ENCODE assay signal across 1 cellular context in genomic region chr1:160963521-160963920, GRCh38.
TF ChIP-seq lines count a peak whose summit lies in the region.

No MANE protein-coding gene starts in this region.

TF ChIP-seq in HEK293, 187 proteins besides CTCF, POLR2A, EP300 and RAD21 (continued from another document):
- TF ChIP-seq BCL6B (tag by site-specific recombination; IDR thresholded peaks at IDR 0.05) (no peak), GLIS1 (tag by site-specific recombination; IDR thresholded peaks at IDR 0.05) (peak; percentile 34; the same call in 1 of the 2 replicates), ZNF510 (tag by site-specific recombination; IDR thresholded peaks at IDR 0.05; ENCODE audit: insufficient replicate concordance) (no peak), ZBTB6 (tag by site-specific recombination; IDR thresholded peaks at IDR 0.05) (peak; percentile 69; the same call in 1 of the 2 replicates), ZBTB48 (tag by site-specific recombination; IDR thresholded peaks at IDR 0.05) (no peak), ZNF701 (tag by site-specific recombination; IDR thresholded peaks at IDR 0.05) (no peak), ZBTB11 (tag by site-specific recombination; conservative IDR thresholded peaks at IDR 0.05; ENCODE audit: low read depth) (no peak), OSR2 (tag by site-specific recombination; IDR thresholded peaks at IDR 0.05) (peak; percentile 89), ZSCAN30 (tag by site-specific recombination; IDR thresholded peaks at IDR 0.05) (0 out of 2 replicates have a peak, but pooled peaks have one; percentile 29), MYNN (tag by site-specific recombination; IDR thresholded peaks at IDR 0.05; ENCODE audit: borderline replicate concordance) (no peak), GLI2 (tag by site-specific recombination; IDR thresholded peaks at IDR 0.05; ENCODE audit: borderline replicate concordance, low read depth) (peak; percentile 54; the same call in 1 of the 2 replicates), ZNF214 (tag by site-specific recombination; IDR thresholded peaks at IDR 0.05; ENCODE audit: borderline replicate concordance) (no peak), TSHZ1 (tag by site-specific recombination; IDR thresholded peaks at IDR 0.05; ENCODE audit: borderline replicate concordance) (peak; percentile 51; the same call in 1 of the 2 replicates), PRDM6 (tag by site-specific recombination; IDR thresholded peaks at IDR 0.05) (peak; percentile 84), ZNF423 (tag by site-specific recombination; IDR thresholded peaks at IDR 0.05) (peak; percentile 81), HOXA7 (CRISPR knock-in tag; IDR thresholded peaks at IDR 0.05; ENCODE audit: borderline replicate concordance) (no peak), ZNF433 (tag by site-specific recombination; IDR thresholded peaks at IDR 0.05; ENCODE audit: low read depth) (no peak), PRDM4 (tag by site-specific recombination; IDR thresholded peaks at IDR 0.05) (peak; percentile 70), ZBTB8A (tag by site-specific recombination; IDR thresholded peaks at IDR 0.05) (peak; percentile 32; the same call in 1 of the 2 replicates), PRDM2 (tag by site-specific recombination; IDR thresholded peaks at IDR 0.05; ENCODE audit: borderline replicate concordance) (no peak)
